10 cellular contexts compared by ENCODE assay signal in the genomic region with DNA sequence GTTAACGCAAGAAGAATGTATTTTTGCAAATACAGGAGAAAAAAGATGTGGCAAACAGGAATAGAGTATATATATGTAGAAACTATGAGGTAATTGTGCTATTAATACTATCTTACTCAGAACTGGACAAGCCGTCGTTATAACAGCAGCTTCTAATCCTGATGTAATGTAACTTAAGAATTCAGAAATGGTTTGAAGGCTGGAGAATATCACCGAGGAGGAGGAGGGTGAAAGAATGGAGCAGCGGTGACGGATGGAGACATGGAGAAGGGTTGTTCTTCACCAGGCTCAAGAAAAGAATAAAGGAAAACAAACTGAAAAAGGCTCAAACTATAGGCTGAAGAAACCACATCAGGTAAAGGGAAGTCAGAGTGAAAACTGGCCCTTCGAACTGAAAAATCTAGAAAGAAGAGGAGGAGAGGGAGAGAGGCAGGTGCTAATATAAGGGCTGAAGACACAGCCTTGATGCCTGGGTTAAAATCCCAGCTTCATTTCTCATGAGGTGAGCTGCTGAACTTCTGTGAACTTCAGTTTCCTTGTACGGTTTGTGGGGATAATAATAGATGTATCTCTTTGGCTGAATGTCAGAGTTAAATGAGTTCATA. TPM values are rescaled to one million over a fixed set of nuclear protein-coding genes. Genes with fewer than 3 reads are reported as not detected.
A peak's percentile ranks its signal among the peaks of the same experiment; 100 is the strongest.
DNase-seq lines count a peak whose midpoint lies in the region; ATAC-seq and TF ChIP-seq lines count a peak whose summit lies in the region.
"Had no signal": no experiment of that assay in that cellular context is flagged by ENCODE, and none has a peak within 500 bp of the region (broad histone marks: within the 10 kb centered on the region; RNA-seq: fewer than 3 reads in every experiment).

No MANE protein-coding gene starts in this region.

- ATAC-seq in GM18511 (IDR thresholded peaks at IDR 0.05; ENCODE audit: unreplicated experiment), result peak; percentile 70
- ATAC-seq in HG02610 (IDR thresholded peaks at IDR 0.05; ENCODE audit: unreplicated experiment), result peak; percentile 86

- H3K27me3 Mint-ChIP-seq in mesothelial cell of epicardium (ENCODE audit: low read depth) (no peaks in the 10 kb centered on the region), endothelial cell (ENCODE audit: unreplicated experiment) (peaks cover 6% of the 10 kb centered on the region)

- H3K4me1 Mint-ChIP-seq in mesothelial cell of epicardium (peaks cover 65% of the 10 kb centered on the region), endothelial cell (ENCODE audit: unreplicated experiment) (peaks cover 4% of the 10 kb centered on the region)

- H3K27ac Mint-ChIP-seq in mesothelial cell of epicardium, result peak overlapping the region; percentile 83
- H3K27ac Mint-ChIP-seq in endothelial cell (ENCODE audit: unreplicated experiment), result no peak overlapping the region

- no peak for TF ChIP-seq CTCF in mesothelial cell of epicardium (IDR thresholded peaks at IDR 0.05; ENCODE audit: unreplicated experiment)
- no peak for TF ChIP-seq CTCF in endothelial cell (IDR thresholded peaks at IDR 0.05; ENCODE audit: unreplicated experiment)

- peaks cover 21% of the 10 kb centered on the region for H3K36me3 Mint-ChIP-seq in mesothelial cell of epicardium
- H3K36me3 Mint-ChIP-seq in endothelial cell (ENCODE audit: low read depth, unreplicated experiment), result peaks cover 5% of the 10 kb centered on the region

- H3K4me3 Mint-ChIP-seq in mesothelial cell of epicardium (peak overlapping the region; percentile 3), endothelial cell (ENCODE audit: unreplicated experiment) (no peak overlapping the region)

- H3K9me3 Mint-ChIP-seq in mesothelial cell of epicardium (peaks cover 9% of the 10 kb centered on the region), endothelial cell (ENCODE audit: unreplicated experiment) (peaks cover 4% of the 10 kb centered on the region)

- DNase-seq in NCI-H774 (lab: John Stamatoyannopoulos, UW) (peak; percentile 21), mesothelial cell of epicardium (ENCODE audit: low spot score in 2 of 2, unreplicated experiment in 2 of 2) (no peak), iPS-NIHi11 (ENCODE audit: low spot score) (no peak), NCI-H1436 treated with DMSO at 0.1 percent for 48 hours (lab: John Stamatoyannopoulos, UW) (no peak), NCI-H2107 treated with DMSO at 0.1 percent for 48 hours (lab: John Stamatoyannopoulos, UW; ENCODE audit: unreplicated experiment) (no peak), endothelial cell (ENCODE audit: low spot score) (no peak)
- DNase-seq: amygdala, NCI-H748 treated with DMSO at 0.1 percent for 48 hours had no signal

RNA-seq across cellular contexts. Expression of gene GOLIM4, which starts 44.0 kb away (rescaled TPM):
- total RNA-seq in mesothelial cell of epicardium, result 88.0 to 93.7 TPM (median 90.7 TPM) in 3 replicates
- total RNA-seq in endothelial cell (ENCODE audit: unreplicated experiment), result 35.9 TPM
